ENCODE assay signal across 1 cellular context in genomic region chr3:102715030-102715697, GRCh38.
TF ChIP-seq lines count a peak whose summit lies in the region.

No MANE protein-coding gene starts in this region.

TF ChIP-seq in GM12878, 131 proteins besides CTCF, POLR2A, EP300 and RAD21 (continued from another document):
- TF ChIP-seq USF1 (IDR thresholded peaks at IDR 0.05; ENCODE audit: borderline replicate concordance, extremely low read length, insufficient read depth, low read depth, low read length) (no peak), CREB1 (IDR thresholded peaks at IDR 0.05; ENCODE audit: low read depth) (0 out of 2 replicates have a peak, but pooled peaks have one; percentile 14), NFIC (IDR thresholded peaks at IDR 0.05; ENCODE audit: low read depth, low read length) (peak; percentile 77), BACH1 (IDR thresholded peaks at IDR 0.05; ENCODE audit: borderline replicate concordance) (peak; percentile 26; the same call in 1 of the 2 replicates), CHD1 (IDR thresholded peaks at IDR 0.05; ENCODE audit: low read depth, low read length) (no peak), BMI1 (IDR thresholded peaks at IDR 0.05; ENCODE audit: borderline replicate concordance) (peak; percentile 64; the same call in 1 of the 2 replicates), SPI1 (IDR thresholded peaks at IDR 0.05; ENCODE audit: borderline replicate concordance, insufficient read depth, low read depth, low read length) (peak; percentile 57), CREM (IDR thresholded peaks at IDR 0.05; ENCODE audit: low read depth) (peak; percentile 46; the same call in 1 of the 2 replicates), ZZZ3 (IDR thresholded peaks at IDR 0.05; ENCODE audit: control insufficient read depth, insufficient read length, low read depth) (no peak), RUNX3 (IDR thresholded peaks at IDR 0.05; ENCODE audit: low read length) (peak; percentile 79), BCLAF1 (IDR thresholded peaks at IDR 0.05) (no peak), IKZF1 (conservative IDR thresholded peaks at IDR 0.05) (peak; percentile 58), RELB (IDR thresholded peaks at IDR 0.05; ENCODE audit: low read depth) (peak; percentile 67; the same call in 1 of the 2 replicates), PKNOX1 (IDR thresholded peaks at IDR 0.05) (peak; percentile 49; the same call in 1 of the 2 replicates), BCL11A (IDR thresholded peaks at IDR 0.05; ENCODE audit: low read depth, low read length) (peak; percentile 44; the same call in 1 of the 2 replicates), LARP7 (IDR thresholded peaks at IDR 0.05) (no peak)
TF ChIP-seq in GM12878: peak in this region for 29.
